In the genomic region with DNA sequence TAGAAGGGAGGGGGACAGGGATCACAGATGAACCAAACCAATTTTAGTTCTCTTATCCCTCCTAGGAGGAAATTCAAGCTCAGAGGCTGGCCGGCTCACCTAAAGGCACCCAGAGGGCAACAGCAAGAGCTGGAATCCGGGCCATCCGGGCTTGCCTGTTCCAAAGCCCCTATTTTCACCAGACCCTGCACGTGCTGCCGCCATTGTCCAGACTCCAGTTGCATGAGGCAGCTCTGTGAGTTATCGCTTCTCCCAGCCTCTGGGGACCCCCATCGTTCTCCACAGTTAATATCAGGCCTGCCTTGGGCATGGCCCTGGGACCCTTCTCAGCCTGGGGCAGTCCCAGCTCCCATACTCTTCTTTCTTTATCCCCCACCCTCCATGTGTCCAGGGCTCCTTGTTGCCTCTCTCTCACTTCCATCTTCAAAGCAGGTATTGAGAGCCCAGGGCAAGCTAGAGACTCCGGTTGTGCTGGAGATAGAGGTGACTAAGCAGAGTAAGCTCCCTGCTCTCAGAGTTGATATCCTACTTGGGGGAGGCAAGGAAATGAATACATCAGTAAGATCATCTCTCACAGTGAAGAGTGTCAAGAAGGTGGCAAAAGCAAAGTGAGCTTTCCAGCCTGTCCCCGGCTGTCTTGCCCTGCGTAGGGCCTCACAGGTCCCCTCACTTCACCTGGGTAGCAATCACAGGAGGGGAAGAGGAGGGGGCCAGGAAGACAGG, we compare ENCODE assay signal across 21 cellular contexts.
"Had no signal": no experiment of that assay in that cellular context is flagged by ENCODE, and none has a peak within 500 bp of the region (broad histone marks: within the 10 kb centered on the region; RNA-seq: fewer than 3 reads in every experiment).

No MANE protein-coding gene starts in this region.

- H3K4me3 ChIP-seq: adrenal gland, breast epithelium, SK-N-MC had no signal

- H3K4me1 ChIP-seq: adrenal gland, breast epithelium had no signal

- H3K9me3 Mint-ChIP-seq: activated CD4-positive, alpha-beta memory T cell treated with anti-CD3 and anti-CD28 coated beads for 36 hours; activated CD4-positive, alpha-beta T cell treated with anti-CD3 and anti-CD28 coated beads, Interleukin-2, amount 10 ng/mL, durations not matched to agents 7 days and 5 days; activated naive CD8-positive, alpha-beta T cell treated with anti-CD3 and anti-CD28 coated beads, Interleukin-2, amount 10 ng/mL, durations not matched to agents 7 days and 5 days; T-cell had no signal

- H3K4me3 Mint-ChIP-seq: activated CD4-positive, alpha-beta memory T cell treated with anti-CD3 and anti-CD28 coated beads for 36 hours; activated CD4-positive, alpha-beta T cell treated with anti-CD3 and anti-CD28 coated beads, Interleukin-2, amount 10 ng/mL, durations not matched to agents 7 days and 5 days; T-cell had no signal

- H3K9me3 ChIP-seq: adrenal gland, breast epithelium had no signal

- H3K36me3 ChIP-seq: adrenal gland, breast epithelium had no signal

- H3K27ac Mint-ChIP-seq: activated CD4-positive, alpha-beta memory T cell treated with anti-CD3 and anti-CD28 coated beads for 36 hours; activated CD4-positive, alpha-beta T cell treated with anti-CD3 and anti-CD28 coated beads, Interleukin-2, amount 10 ng/mL, durations not matched to agents 7 days and 5 days had no signal

- H3K36me3 Mint-ChIP-seq: activated CD4-positive, alpha-beta memory T cell treated with anti-CD3 and anti-CD28 coated beads for 36 hours; activated naive CD8-positive, alpha-beta T cell treated with anti-CD3 and anti-CD28 coated beads, Interleukin-2, amount 10 ng/mL, durations not matched to agents 7 days and 5 days; T-cell had no signal

- ATAC-seq: PC-3, T-cell had no signal

- DNase-seq: activated CD4-positive, alpha-beta memory T cell treated with anti-CD3 and anti-CD28 coated beads for 36 hours; activated CD4-positive, alpha-beta T cell treated with anti-CD3 and anti-CD28 coated beads, Interleukin-2, amount 10 ng/mL, durations not matched to agents 7 days and 5 days; activated CD4-positive, CD25-positive, alpha-beta regulatory T cell; activated naive CD4-positive, alpha-beta T cell treated with anti-CD3 and anti-CD28 coated beads, Interleukin-2, amount 50 U/mL, for 16 hours; activated naive CD8-positive, alpha-beta T cell treated with anti-CD3 and anti-CD28 coated beads, Interleukin-2, amount 10 ng/mL, durations not matched to agents 7 days and 5 days; adrenal gland; anterior cingulate cortex; caudate nucleus; Kasumi-1; NCI-H1105 treated with DMSO at 0.1 percent for 48 hours; NCI-H1436 treated with DMSO at 0.1 percent for 48 hours; NCI-H187; NCI-H2081; NCI-H446; NCI-H524; PC-3; T-cell; T-helper 2 cell had no signal

- H3K27me3 ChIP-seq: breast epithelium had no signal

- H3K27ac ChIP-seq: adrenal gland, breast epithelium, SK-N-MC, VCaP had no signal
